ENCODE assay signal across 10 cellular contexts in the genomic region with DNA sequence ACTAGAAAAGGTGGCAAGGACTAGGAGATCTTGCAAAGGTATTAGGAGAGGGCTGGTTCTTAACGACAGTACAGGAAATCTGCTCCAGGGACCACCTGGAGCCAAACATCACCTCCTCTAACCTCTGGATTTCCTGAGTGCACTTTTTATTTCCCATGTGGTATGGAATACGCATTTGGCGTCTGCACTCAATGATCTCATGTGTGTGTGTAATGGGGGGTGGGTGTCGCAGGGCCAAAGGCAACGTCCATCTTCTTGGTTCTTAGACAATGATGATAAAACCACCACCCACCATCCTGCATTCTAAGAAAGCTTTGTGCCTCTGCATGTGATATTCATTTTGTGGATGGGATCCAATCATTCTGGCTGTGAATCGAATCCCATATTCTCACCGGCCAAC.
"Had no signal": no experiment of that assay in that cellular context is flagged by ENCODE, and none has a peak within 500 bp of the region (broad histone marks: within the 10 kb centered on the region; RNA-seq: fewer than 3 reads in every experiment).

No MANE protein-coding gene starts in this region.

- H3K4me1 ChIP-seq: psoas muscle had no signal

- DNase-seq: activated CD4-positive, alpha-beta T cell treated with anti-CD3 and anti-CD28 coated beads for 48 hours; activated CD8-positive, alpha-beta T cell treated with anti-CD3 and anti-CD28 coated beads for 36 hours; activated gamma-delta T cell; activated T-cell treated with anti-CD3 and anti-CD28 coated beads, Interleukin-2, amount 50 U/mL, for 48 hours; left lung; psoas muscle; right lobe of liver; T-helper 17 cell had no signal

- H3K4me3 ChIP-seq: hepatocyte, left lung, psoas muscle, right lobe of liver had no signal

- ATAC-seq: activated CD8-positive, alpha-beta T cell treated with anti-CD3 and anti-CD28 coated beads for 36 hours; activated naive CD4-positive, alpha-beta T cell treated with anti-CD3 and anti-CD28 coated beads, Interleukin-2, amount 50 U/mL, for 72 hours; left lung; psoas muscle; right lobe of liver; T-helper 17 cell had no signal

- H3K27me3 ChIP-seq: hepatocyte, left lung, right lobe of liver had no signal

- H3K9me3 ChIP-seq: left lung, psoas muscle, right lobe of liver had no signal

- H3K36me3 ChIP-seq: left lung, right lobe of liver had no signal

- H3K27ac ChIP-seq: hepatocyte, left lung, psoas muscle, right lobe of liver had no signal
